Comparison of ENCODE assay signal across 10 cellular contexts in genomic region chr2:20141056-20141762, GRCh38.
DNase-seq lines count a peak whose midpoint lies in the region; ATAC-seq and TF ChIP-seq lines count a peak whose summit lies in the region.
"Had no signal": no experiment of that assay in that cellular context is flagged by ENCODE, and none has a peak within 500 bp of the region (broad histone marks: within the 10 kb centered on the region; RNA-seq: fewer than 3 reads in every experiment).

No MANE protein-coding gene starts in this region.

- 82 to 85% methylated on average over 4 to 9 of the region's 9 CpGs for WGBS in endodermal cell (ENCODE audit: insufficient coverage in 1 of 2, insufficient read length in 1 of 2), 2 experiments

- no peak overlapping the region for H3K9ac ChIP-seq in endodermal cell (ENCODE audit: extremely low read depth, low read length, poor library complexity, severe bottlenecking)

- H3K36me3 Mint-ChIP-seq in endodermal cell (ENCODE audit: low read depth): no peaks in the 10 kb centered on the region
- no peaks in the 10 kb centered on the region for H3K36me3 Mint-ChIP-seq in CD8-positive, alpha-beta memory T cell
- no peaks in the 10 kb centered on the region for H3K36me3 Mint-ChIP-seq in activated naive CD4-positive, alpha-beta T cell treated with anti-CD3 and anti-CD28 coated beads, Interleukin-2, amount 50 U/mL, for 72 hours
- H3K36me3 Mint-ChIP-seq: CD4-positive, CD25-positive, alpha-beta regulatory T cell had no signal

- CTCF ChIA-PET in CD8-positive, alpha-beta memory T cell (lab: Charles Lee): no interaction called here

- POLR2A ChIA-PET in CD8-positive, alpha-beta memory T cell (lab: Charles Lee): no interaction called here

- in situ Hi-C loops in ACHN (cut with HindIII; ENCODE audit: low pct_ligation_motif_present, low pct_unique_long_range_greater_than_20kb, low sequenced_read_pairs): no loop called here

- TF ChIP-seq CTCF in endodermal cell (conservative IDR thresholded peaks at IDR 0.05): no peak

- DNase-seq in ACHN (peak; percentile 92), LHCN-M2 (ENCODE audit: low read depth) (peak; percentile 96), endodermal cell (peak; percentile 79), mesenteric fat pad (ENCODE audit: low spot score) (peak; percentile 90), SK-N-DZ (ENCODE audit: low spot score) (no peak)
- DNase-seq in CD8-positive, alpha-beta memory T cell: no peak
- DNase-seq in activated naive CD4-positive, alpha-beta T cell treated with anti-CD3 and anti-CD28 coated beads, Interleukin-2, amount 50 U/mL, for 72 hours (ENCODE audit: low spot score in 2 of 2): no peak
- DNase-seq: CD4-positive, CD25-positive, alpha-beta regulatory T cell; NCI-H1694 had no signal

- H3K9me3 Mint-ChIP-seq in endodermal cell: no peaks in the 10 kb centered on the region
- H3K9me3 Mint-ChIP-seq in CD8-positive, alpha-beta memory T cell: no peaks in the 10 kb centered on the region
- no peaks in the 10 kb centered on the region for H3K9me3 Mint-ChIP-seq in activated naive CD4-positive, alpha-beta T cell treated with anti-CD3 and anti-CD28 coated beads, Interleukin-2, amount 50 U/mL, for 72 hours
- H3K9me3 Mint-ChIP-seq: CD4-positive, CD25-positive, alpha-beta regulatory T cell had no signal

- H3K4me1 ChIP-seq in endodermal cell (ENCODE audit: control insufficient read depth, insufficient read depth, low read length): no peaks in the 10 kb centered on the region
- H3K4me1 ChIP-seq in CD8-positive, alpha-beta memory T cell (ENCODE audit: insufficient read depth, low read length): no peaks in the 10 kb centered on the region

- no peak overlapping the region for H3K27ac Mint-ChIP-seq in endodermal cell
- peak overlapping the region in 1 of 8 donors; percentile 71 for H3K27ac Mint-ChIP-seq in CD8-positive, alpha-beta memory T cell
- H3K27ac Mint-ChIP-seq in activated naive CD4-positive, alpha-beta T cell treated with anti-CD3 and anti-CD28 coated beads, Interleukin-2, amount 50 U/mL, for 72 hours: no peak overlapping the region
- H3K27ac Mint-ChIP-seq: CD4-positive, CD25-positive, alpha-beta regulatory T cell had no signal

- H3K4me3 ChIP-seq in endodermal cell (ENCODE audit: low read length): no peak overlapping the region
- H3K4me3 ChIP-seq in CD8-positive, alpha-beta memory T cell (ENCODE audit: low read length): no peak overlapping the region

- no peaks in the 10 kb centered on the region for H3K9me3 ChIP-seq in endodermal cell (ENCODE audit: control insufficient read depth, low read length)
- no peaks in the 10 kb centered on the region for H3K9me3 ChIP-seq in CD8-positive, alpha-beta memory T cell (ENCODE audit: low read length)

- no peak overlapping the region for H3K4me3 Mint-ChIP-seq in endodermal cell
- no peak overlapping the region for H3K4me3 Mint-ChIP-seq in CD8-positive, alpha-beta memory T cell
- H3K4me3 Mint-ChIP-seq: CD4-positive, CD25-positive, alpha-beta regulatory T cell had no signal

- H3K27ac ChIP-seq in endodermal cell (ENCODE audit: low read depth, low read length): no peak overlapping the region
- H3K27ac ChIP-seq in CD8-positive, alpha-beta memory T cell (ENCODE audit: low read depth, low read length): no peak overlapping the region

- no peaks in the 10 kb centered on the region for H3K36me3 ChIP-seq in endodermal cell (ENCODE audit: control insufficient read depth, insufficient read depth, low read length)
- no peaks in the 10 kb centered on the region for H3K36me3 ChIP-seq in CD8-positive, alpha-beta memory T cell (ENCODE audit: insufficient read depth, low read length)

- peaks cover 9% of the 10 kb centered on the region for H3K4me1 Mint-ChIP-seq in endodermal cell
- H3K4me1 Mint-ChIP-seq in CD8-positive, alpha-beta memory T cell: no peaks in the 10 kb centered on the region
- H3K4me1 Mint-ChIP-seq: CD4-positive, CD25-positive, alpha-beta regulatory T cell had no signal

- H3K27me3 ChIP-seq in endodermal cell (ENCODE audit: control insufficient read depth, insufficient read depth, low read length, poor library complexity, severe bottlenecking): no peaks in the 10 kb centered on the region
- H3K27me3 ChIP-seq in CD8-positive, alpha-beta memory T cell (ENCODE audit: insufficient read depth, low read length, poor library complexity, severe bottlenecking): no peaks in the 10 kb centered on the region

- no peak for ATAC-seq in GM18907 (IDR thresholded peaks at IDR 0.05; ENCODE audit: unreplicated experiment)
- ATAC-seq in activated naive CD4-positive, alpha-beta T cell treated with anti-CD3 and anti-CD28 coated beads, Interleukin-2, amount 50 U/mL, for 72 hours: no peak

- no peaks in the 10 kb centered on the region for H3K27me3 Mint-ChIP-seq in endodermal cell (ENCODE audit: insufficient read depth)
- peaks cover 3% of the 10 kb centered on the region in 2 donors for H3K27me3 Mint-ChIP-seq in CD8-positive, alpha-beta memory T cell
- H3K27me3 Mint-ChIP-seq: CD4-positive, CD25-positive, alpha-beta regulatory T cell had no signal

Comparison
In these comparisons a context has a peak if more than half of its experiments do, and no peak if none do; other contexts are left out.
1. DNase-seq: peak in ACHN (single experiment), LHCN-M2 (single experiment), endodermal cell (single experiment) and mesenteric fat pad (single experiment); none in CD8-positive, alpha-beta memory T cell (0 of 5), SK-N-DZ (single experiment) and activated naive CD4-positive, alpha-beta T cell treated with anti-CD3 and anti-CD28 coated beads, Interleukin-2, amount 50 U/mL, for 72 hours (0 of 2).